1 cellular context compared by ENCODE assay signal in the genomic region with DNA sequence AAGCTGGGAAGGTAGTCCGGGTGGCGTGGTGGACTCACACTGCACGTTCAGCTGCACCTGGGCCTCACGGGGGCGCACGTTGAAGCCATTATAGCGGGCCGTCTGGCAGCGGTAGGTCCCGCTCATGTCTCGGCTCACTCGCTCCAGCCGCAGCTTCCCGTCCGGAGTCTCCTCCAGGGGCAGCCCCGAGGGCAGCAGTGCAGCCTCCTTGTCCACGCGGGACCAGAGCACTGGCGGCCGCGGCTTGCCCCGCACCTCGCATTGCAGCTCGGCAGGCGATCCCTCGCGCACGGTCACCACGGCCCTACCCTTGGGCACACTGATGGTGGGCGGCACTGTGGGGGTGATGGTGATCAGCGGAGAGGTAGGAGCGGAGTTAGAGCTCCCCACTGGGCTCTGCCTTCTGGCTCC.
TF ChIP-seq lines count a peak whose summit lies in the region.

No MANE protein-coding gene starts in this region.

TF ChIP-seq in endothelial cell of umbilical vein, 7 proteins besides CTCF, POLR2A, EP300 and RAD21:
- TF ChIP-seq GATA2 (IDR thresholded peaks at IDR 0.05; ENCODE audit: insufficient read depth, insufficient read length, low read depth, low read length) (no peak), EZH2 (IDR thresholded peaks at IDR 0.05; ENCODE audit: borderline replicate concordance, low read depth, low read length, severe bottlenecking) (no peak), MYC (IDR thresholded peaks at IDR 0.05; ENCODE audit: low read depth, low read length) (no peak), POLR2AphosphoS5 (IDR thresholded peaks at IDR 0.05; ENCODE audit: insufficient read depth, low read depth, low read length) (no peak), JUN (IDR thresholded peaks at IDR 0.05; ENCODE audit: borderline replicate concordance, insufficient read depth, insufficient read length, low read depth) (no peak), FOS (IDR thresholded peaks at IDR 0.05; ENCODE audit: borderline replicate concordance, insufficient read depth, low read length) (no peak)
- TF ChIP-seq, protein P1, sequence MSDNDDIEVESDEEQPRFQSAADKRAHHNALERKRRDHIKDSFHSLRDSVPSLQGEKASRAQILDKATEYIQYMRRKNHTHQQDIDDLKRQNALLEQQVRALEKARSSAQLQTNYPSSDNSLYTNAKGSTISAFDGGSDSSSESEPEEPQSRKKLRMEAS (IDR thresholded peaks at IDR 0.05; ENCODE audit: insufficient read depth, insufficient read length): no peak
TF ChIP-seq in endothelial cell of umbilical vein: peak in this region for 0.
